1 cellular context compared by ENCODE assay signal in genomic region chr17:48610282-48611211, GRCh38.
TF ChIP-seq lines count a peak whose summit lies in the region.

HOXB7 (minus strand) TSS chr17:48611017; CDS start chr17:48610918, 99 bp downstream.

TF ChIP-seq in HEK293, 187 proteins besides CTCF, POLR2A, EP300 and RAD21 (continued from another document):
- TF ChIP-seq ZNF398 (tag by site-specific recombination; IDR thresholded peaks at IDR 0.05) (0 out of 2 replicates have a peak, but pooled peaks have one; percentile 29), YY1 (tag by site-specific recombination; IDR thresholded peaks at IDR 0.05) (0 out of 2 replicates have a peak, but pooled peaks have one; percentile 21), ZSCAN5A (tag by site-specific recombination; IDR thresholded peaks at IDR 0.05) (peak; percentile 75; the same call in 1 of the 2 replicates), ZNF610 (tag by site-specific recombination; IDR thresholded peaks at IDR 0.05; ENCODE audit: borderline replicate concordance) (no peak), ZNF585B (tag by site-specific recombination; IDR thresholded peaks at IDR 0.05) (no peak), ZNF416 (tag by site-specific recombination; IDR thresholded peaks at IDR 0.05) (no peak), ZSCAN23 (tag by site-specific recombination; IDR thresholded peaks at IDR 0.05) (0 out of 2 replicates have a peak, but pooled peaks have one; percentile 14), WT1 (tag by site-specific recombination; IDR thresholded peaks at IDR 0.05) (peak; percentile 9; the same call in 1 of the 2 replicates), PRDM10 (tag by site-specific recombination; IDR thresholded peaks at IDR 0.05) (peak; percentile 85), ZNF600 (tag by site-specific recombination; IDR thresholded peaks at IDR 0.05) (peak; percentile 89), ZBTB8A (tag by site-specific recombination; IDR thresholded peaks at IDR 0.05) (peak; percentile 93), ZFP69B (tag by site-specific recombination; IDR thresholded peaks at IDR 0.05) (no peak)
